In the genomic region with DNA sequence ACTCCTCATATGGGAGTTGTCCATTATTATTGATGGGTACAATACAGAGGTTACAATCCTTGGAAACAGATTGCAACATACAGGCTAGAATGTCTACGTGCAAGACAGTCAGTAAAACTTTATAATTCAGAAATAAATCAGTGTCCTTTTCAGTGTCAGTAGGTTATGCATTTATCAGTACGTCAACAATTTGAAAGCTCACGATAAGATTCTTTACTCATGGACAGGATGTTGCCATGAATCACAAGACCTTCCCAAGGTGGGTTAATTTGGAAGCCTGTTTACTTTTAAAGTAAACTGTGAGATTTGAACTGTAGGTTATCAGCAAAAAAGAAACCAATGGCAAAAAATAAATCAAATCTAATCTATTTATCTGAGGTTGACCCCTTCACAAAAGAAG, we compare ENCODE assay signal across 3 cellular contexts.
TF ChIP-seq lines count a peak whose summit lies in the region.

No MANE protein-coding gene starts in this region.

TF ChIP-seq in WTC11, 78 proteins besides CTCF, POLR2A, EP300 and RAD21 (continues in another document):
- TF ChIP-seq NFYB (CRISPR knock-in tag; conservative IDR thresholded peaks at IDR 0.05; ENCODE audit: low read depth) (no peak), TCF7 (CRISPR knock-in tag; IDR thresholded peaks at IDR 0.05; ENCODE audit: low read depth) (no peak), ZNF281 (CRISPR knock-in tag; IDR thresholded peaks at IDR 0.05) (no peak), RELA (CRISPR knock-in tag; IDR thresholded peaks at IDR 0.05; ENCODE audit: borderline replicate concordance) (no peak), MXD4 (CRISPR knock-in tag; IDR thresholded peaks at IDR 0.05; ENCODE audit: borderline replicate concordance) (no peak), ESRRA (CRISPR knock-in tag; IDR thresholded peaks at IDR 0.05; ENCODE audit: borderline replicate concordance) (no peak), FOXK1 (CRISPR knock-in tag; IDR thresholded peaks at IDR 0.05) (no peak), MAX (CRISPR knock-in tag; IDR thresholded peaks at IDR 0.05) (no peak), JUN (CRISPR knock-in tag; IDR thresholded peaks at IDR 0.05) (no peak), MYBL2 (CRISPR knock-in tag; IDR thresholded peaks at IDR 0.05) (no peak), TEAD4 (CRISPR knock-in tag; IDR thresholded peaks at IDR 0.05) (no peak), ZNF317 (CRISPR knock-in tag; IDR thresholded peaks at IDR 0.05; ENCODE audit: borderline replicate concordance, low read depth) (no peak), GABPB1 (CRISPR knock-in tag; IDR thresholded peaks at IDR 0.05) (no peak)
- TF ChIP-seq, protein P1, sequence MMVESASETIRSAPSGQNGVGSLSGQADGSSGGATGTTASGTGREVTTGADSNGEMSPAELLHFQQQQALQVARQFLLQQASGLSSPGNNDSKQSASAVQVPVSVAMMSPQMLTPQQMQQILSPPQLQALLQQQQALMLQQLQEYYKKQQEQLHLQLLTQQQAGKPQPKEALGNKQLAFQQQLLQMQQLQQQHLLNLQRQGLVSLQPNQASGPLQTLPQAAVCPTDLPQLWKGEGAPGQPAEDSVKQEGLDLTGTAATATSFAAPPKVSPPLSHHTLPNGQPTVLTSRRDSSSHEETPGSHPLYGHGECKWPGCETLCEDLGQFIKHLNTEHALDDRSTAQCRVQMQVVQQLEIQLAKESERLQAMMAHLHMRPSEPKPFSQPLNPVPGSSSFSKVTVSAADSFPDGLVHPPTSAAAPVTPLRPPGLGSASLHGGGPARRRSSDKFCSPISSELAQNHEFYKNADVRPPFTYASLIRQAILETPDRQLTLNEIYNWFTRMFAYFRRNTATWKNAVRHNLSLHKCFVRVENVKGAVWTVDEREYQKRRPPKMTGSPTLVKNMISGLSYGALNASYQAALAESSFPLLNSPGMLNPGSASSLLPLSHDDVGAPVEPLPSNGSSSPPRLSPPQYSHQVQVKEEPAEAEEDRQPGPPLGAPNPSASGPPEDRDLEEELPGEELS (CRISPR knock-in tag; IDR thresholded peaks at IDR 0.05), result no peak

TF ChIP-seq in endothelial cell of umbilical vein, 7 proteins besides CTCF, POLR2A, EP300 and RAD21:
- TF ChIP-seq EZH2 (IDR thresholded peaks at IDR 0.05; ENCODE audit: borderline replicate concordance, low read depth, low read length, severe bottlenecking) (no peak), MAX (IDR thresholded peaks at IDR 0.05; ENCODE audit: insufficient read depth, insufficient read length) (no peak), MYC (IDR thresholded peaks at IDR 0.05; ENCODE audit: low read depth, low read length) (no peak), POLR2AphosphoS5 (IDR thresholded peaks at IDR 0.05; ENCODE audit: insufficient read depth, low read depth, low read length) (no peak), JUN (IDR thresholded peaks at IDR 0.05; ENCODE audit: borderline replicate concordance, insufficient read depth, insufficient read length, low read depth) (no peak), GATA2 (IDR thresholded peaks at IDR 0.05; ENCODE audit: insufficient read depth, insufficient read length, low read depth, low read length) (peak; percentile 78), FOS (IDR thresholded peaks at IDR 0.05; ENCODE audit: borderline replicate concordance, insufficient read depth, low read length) (peak; percentile 52)

TF ChIP-seq in HepG2, 621 proteins besides CTCF, POLR2A, EP300 and RAD21 (continues in another document):
- TF ChIP-seq TFE3 (CRISPR knock-in tag; IDR thresholded peaks at IDR 0.05) (peak; percentile 96), SNAI1 (CRISPR knock-in tag; IDR thresholded peaks at IDR 0.05; ENCODE audit: borderline replicate concordance) (no peak), YEATS2 (CRISPR knock-in tag; IDR thresholded peaks at IDR 0.05; ENCODE audit: borderline replicate concordance) (0 out of 2 replicates have a peak, but pooled peaks have one; percentile 16), ZNF614 (CRISPR knock-in tag; IDR thresholded peaks at IDR 0.05; ENCODE audit: borderline replicate concordance) (no peak), SOX5 (CRISPR knock-in tag; IDR thresholded peaks at IDR 0.05; ENCODE audit: borderline replicate concordance) (peak; percentile 68; the same call in 1 of the 2 replicates), DPF2 (CRISPR knock-in tag; IDR thresholded peaks at IDR 0.05; ENCODE audit: borderline replicate concordance, low read depth) (0 out of 2 replicates have a peak, but pooled peaks have one; percentile 47), PPARG (CRISPR knock-in tag; conservative IDR thresholded peaks at IDR 0.05) (0 out of 2 replicates have a peak, but pooled peaks have one; percentile 49), XRCC5 (optimal IDR thresholded peaks at IDR 0.05; ENCODE audit: low read length) (no peak), GATA4 (IDR thresholded peaks at IDR 0.05; ENCODE audit: borderline replicate concordance, low read depth) (peak; percentile 82; the same call in 1 of the 2 replicates), CSRNP2 (CRISPR knock-in tag; conservative IDR thresholded peaks at IDR 0.05; ENCODE audit: low read depth) (no peak), CREB1 (IDR thresholded peaks at IDR 0.05) (no peak), CREB1 (CRISPR knock-in tag; IDR thresholded peaks at IDR 0.05) (peak; percentile 31; the same call in 1 of the 2 replicates), FOXO1 (CRISPR knock-in tag; IDR thresholded peaks at IDR 0.05) (peak; percentile 27; the same call in 1 of the 2 replicates), SAP130 (CRISPR knock-in tag; IDR thresholded peaks at IDR 0.05; ENCODE audit: low read depth) (peak; percentile 42; the same call in 1 of the 2 replicates), TBX2 (CRISPR knock-in tag; IDR thresholded peaks at IDR 0.05; ENCODE audit: borderline replicate concordance) (peak; percentile 39; the same call in 1 of the 2 replicates), KMT2B (CRISPR knock-in tag; IDR thresholded peaks at IDR 0.05) (no peak), FOXA3 (CRISPR knock-in tag; IDR thresholded peaks at IDR 0.05) (peak; percentile 80), CEBPG (CRISPR knock-in tag; IDR thresholded peaks at IDR 0.05) (peak; percentile 75), ATF1 (CRISPR knock-in tag; IDR thresholded peaks at IDR 0.05) (peak; percentile 46; the same call in 1 of the 2 replicates), TCF7 (IDR thresholded peaks at IDR 0.05; ENCODE audit: low read depth) (peak; percentile 36; the same call in 1 of the 2 replicates), ZBTB20 (CRISPR knock-in tag; IDR thresholded peaks at IDR 0.05; ENCODE audit: borderline replicate concordance, low read depth) (peak; percentile 52; the same call in 1 of the 2 replicates), MEIS2 (CRISPR knock-in tag; IDR thresholded peaks at IDR 0.05) (peak; percentile 73; the same call in 1 of the 2 replicates), POGZ (CRISPR knock-in tag; IDR thresholded peaks at IDR 0.05) (peak; percentile 32; the same call in 1 of the 2 replicates), KDM6A (CRISPR knock-in tag; IDR thresholded peaks at IDR 0.05; ENCODE audit: low read depth) (no peak), ZNF451 (CRISPR knock-in tag; IDR thresholded peaks at IDR 0.05) (no peak)
- TF ChIP-seq, protein P2, sequence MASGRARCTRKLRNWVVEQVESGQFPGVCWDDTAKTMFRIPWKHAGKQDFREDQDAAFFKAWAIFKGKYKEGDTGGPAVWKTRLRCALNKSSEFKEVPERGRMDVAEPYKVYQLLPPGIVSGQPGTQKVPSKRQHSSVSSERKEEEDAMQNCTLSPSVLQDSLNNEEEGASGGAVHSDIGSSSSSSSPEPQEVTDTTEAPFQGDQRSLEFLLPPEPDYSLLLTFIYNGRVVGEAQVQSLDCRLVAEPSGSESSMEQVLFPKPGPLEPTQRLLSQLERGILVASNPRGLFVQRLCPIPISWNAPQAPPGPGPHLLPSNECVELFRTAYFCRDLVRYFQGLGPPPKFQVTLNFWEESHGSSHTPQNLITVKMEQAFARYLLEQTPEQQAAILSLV (CRISPR knock-in tag; IDR thresholded peaks at IDR 0.05; ENCODE audit: borderline replicate concordance), result no peak
- TF ChIP-seq, protein P1 (CRISPR knock-in tag; IDR thresholded peaks at IDR 0.05), result peak; percentile 76
- TF ChIP-seq, protein P3, sequence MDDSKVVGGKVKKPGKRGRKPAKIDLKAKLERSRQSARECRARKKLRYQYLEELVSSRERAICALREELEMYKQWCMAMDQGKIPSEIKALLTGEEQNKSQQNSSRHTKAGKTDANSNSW (CRISPR knock-in tag; IDR thresholded peaks at IDR 0.05; ENCODE audit: borderline replicate concordance), result no peak
- TF ChIP-seq, protein P4, sequence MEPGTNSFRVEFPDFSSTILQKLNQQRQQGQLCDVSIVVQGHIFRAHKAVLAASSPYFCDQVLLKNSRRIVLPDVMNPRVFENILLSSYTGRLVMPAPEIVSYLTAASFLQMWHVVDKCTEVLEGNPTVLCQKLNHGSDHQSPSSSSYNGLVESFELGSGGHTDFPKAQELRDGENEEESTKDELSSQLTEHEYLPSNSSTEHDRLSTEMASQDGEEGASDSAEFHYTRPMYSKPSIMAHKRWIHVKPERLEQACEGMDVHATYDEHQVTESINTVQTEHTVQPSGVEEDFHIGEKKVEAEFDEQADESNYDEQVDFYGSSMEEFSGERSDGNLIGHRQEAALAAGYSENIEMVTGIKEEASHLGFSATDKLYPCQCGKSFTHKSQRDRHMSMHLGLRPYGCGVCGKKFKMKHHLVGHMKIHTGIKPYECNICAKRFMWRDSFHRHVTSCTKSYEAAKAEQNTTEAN (CRISPR knock-in tag; conservative IDR thresholded peaks at IDR 0.05), result 0 out of 2 replicates have a peak, but pooled peaks have one; percentile 51
- TF ChIP-seq, protein P5, sequence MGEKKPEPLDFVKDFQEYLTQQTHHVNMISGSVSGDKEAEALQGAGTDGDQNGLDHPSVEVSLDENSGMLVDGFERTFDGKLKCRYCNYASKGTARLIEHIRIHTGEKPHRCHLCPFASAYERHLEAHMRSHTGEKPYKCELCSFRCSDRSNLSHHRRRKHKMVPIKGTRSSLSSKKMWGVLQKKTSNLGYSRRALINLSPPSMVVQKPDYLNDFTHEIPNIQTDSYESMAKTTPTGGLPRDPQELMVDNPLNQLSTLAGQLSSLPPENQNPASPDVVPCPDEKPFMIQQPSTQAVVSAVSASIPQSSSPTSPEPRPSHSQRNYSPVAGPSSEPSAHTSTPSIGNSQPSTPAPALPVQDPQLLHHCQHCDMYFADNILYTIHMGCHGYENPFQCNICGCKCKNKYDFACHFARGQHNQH (CRISPR knock-in tag; IDR thresholded peaks at IDR 0.05), result no peak; the same call in 1 of the 2 replicates
- TF ChIP-seq, protein P6, sequence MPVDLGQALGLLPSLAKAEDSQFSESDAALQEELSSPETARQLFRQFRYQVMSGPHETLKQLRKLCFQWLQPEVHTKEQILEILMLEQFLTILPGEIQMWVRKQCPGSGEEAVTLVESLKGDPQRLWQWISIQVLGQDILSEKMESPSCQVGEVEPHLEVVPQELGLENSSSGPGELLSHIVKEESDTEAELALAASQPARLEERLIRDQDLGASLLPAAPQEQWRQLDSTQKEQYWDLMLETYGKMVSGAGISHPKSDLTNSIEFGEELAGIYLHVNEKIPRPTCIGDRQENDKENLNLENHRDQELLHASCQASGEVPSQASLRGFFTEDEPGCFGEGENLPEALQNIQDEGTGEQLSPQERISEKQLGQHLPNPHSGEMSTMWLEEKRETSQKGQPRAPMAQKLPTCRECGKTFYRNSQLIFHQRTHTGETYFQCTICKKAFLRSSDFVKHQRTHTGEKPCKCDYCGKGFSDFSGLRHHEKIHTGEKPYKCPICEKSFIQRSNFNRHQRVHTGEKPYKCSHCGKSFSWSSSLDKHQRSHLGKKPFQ (CRISPR knock-in tag; IDR thresholded peaks at IDR 0.05; ENCODE audit: insufficient replicate concordance), result no peak
